ENCODE assay signal across 8 cellular contexts in genomic region chr5:141651728-141652105, GRCh38.
DNase-seq lines count a peak whose midpoint lies in the region; ATAC-seq, FAIRE-seq and TF ChIP-seq lines count a peak whose summit lies in the region.

No MANE protein-coding gene starts in this region.

- H3K4me2 ChIP-seq in parathyroid adenoma (ENCODE audit: low read length): peak overlapping the region; percentile 96

- FAIRE-seq in H54 (lab: Jason Lieb, UNC): no peak

- peaks cover 2% of the 10 kb centered on the region for H3K79me2 ChIP-seq in parathyroid adenoma

- H3K9ac ChIP-seq in ES-I3 (ENCODE audit: low read depth, low read length) (peak overlapping the region; percentile 52; the same call in 1 of the 2 replicates), parathyroid adenoma (no peak overlapping the region)

- peak overlapping the region; percentile 17 for H2AFZ ChIP-seq in parathyroid adenoma

- H3K27ac ChIP-seq in parathyroid adenoma: peak overlapping the region; percentile 77

- TF ChIP-seq POLR2A in H54 (IDR thresholded peaks at IDR 0.05; ENCODE audit: low read depth, low read length): no peak

- TF ChIP-seq CTCF in fibroblast of pulmonary artery (IDR thresholded peaks at IDR 0.05; ENCODE audit: low read length, missing control alignments) (no peak), parathyroid adenoma (IDR thresholded peaks at IDR 0.05) (no peak)

- H3K4me1 ChIP-seq in ES-I3 (ENCODE audit: insufficient read depth, low read length) (peaks cover 5% of the 10 kb centered on the region; the same call in 1 of the 2 replicates), parathyroid adenoma (peaks cover 20% of the 10 kb centered on the region)

- ATAC-seq in SK-N-SH treated with all-trans-retinoic acid at 6 μM for 48 hours (peak; percentile 7), HG02678 (IDR thresholded peaks at IDR 0.05; ENCODE audit: unreplicated experiment) (no peak)

- H3K4me3 ChIP-seq in fibroblast of pulmonary artery (replicated peaks; ENCODE audit: low read depth, low read length) (peak overlapping the region; percentile 84), parathyroid adenoma (ENCODE audit: low read depth, low read length) (peak overlapping the region; percentile 67)

- DNase-seq in fibroblast of pulmonary artery (ENCODE audit: low read depth) (no peak), DMS 273 (lab: John Stamatoyannopoulos, UW; ENCODE audit: unreplicated experiment) (no peak), H54 (ENCODE audit: insufficient read length, low spot score) (no peak), cerebellar nuclear complex (lab: John Stamatoyannopoulos, UW) (no peak)

- no peaks in the 10 kb centered on the region for H3K9me3 ChIP-seq in ES-I3 (ENCODE audit: control insufficient read depth, insufficient read depth, low read length)
- H3K9me3 ChIP-seq in parathyroid adenoma (ENCODE audit: control insufficient read depth, low read length): no peaks in the 10 kb centered on the region

- no peaks in the 10 kb centered on the region for H3K27me3 ChIP-seq in parathyroid adenoma (ENCODE audit: control insufficient read depth, insufficient read depth, low read length)

- H3K36me3 ChIP-seq in ES-I3 (ENCODE audit: insufficient read depth, low read length) (peaks cover 7% of the 10 kb centered on the region; the same call in 1 of the 2 replicates), parathyroid adenoma (ENCODE audit: control insufficient read depth, insufficient read depth, low read length) (no peaks in the 10 kb centered on the region)

TF ChIP-seq in SK-N-SH treated with all-trans-retinoic acid at 6 μM for 48 hours, 23 proteins besides CTCF, POLR2A, EP300 and RAD21:
- TF ChIP-seq SNAI2 (CRISPR knock-in tag; IDR thresholded peaks at IDR 0.05) (no peak), CSRNP3 (CRISPR knock-in tag; IDR thresholded peaks at IDR 0.05) (no peak), CSDC2 (CRISPR knock-in tag; IDR thresholded peaks at IDR 0.05) (no peak), ESRRG (CRISPR knock-in tag; IDR thresholded peaks at IDR 0.05) (no peak), TOX (CRISPR knock-in tag; IDR thresholded peaks at IDR 0.05; ENCODE audit: borderline replicate concordance) (no peak), GLIS3 (CRISPR knock-in tag; IDR thresholded peaks at IDR 0.05) (no peak), ZFP30 (CRISPR knock-in tag; IDR thresholded peaks at IDR 0.05) (no peak)
